Comparison of ENCODE assay signal across 8 cellular contexts in genomic region chr9:136807281-136808074, GRCh38. TPM values are rescaled to one million over a fixed set of nuclear protein-coding genes. Genes with fewer than 3 reads are reported as not detected.
DNase-seq lines count a peak whose midpoint lies in the region; ATAC-seq and TF ChIP-seq lines count a peak whose summit lies in the region.

Gene RABL6 (plus strand): TSS chr9:136807948. CDS start chr9:136808197, 249 bp downstream.

- H3K4me1 Mint-ChIP-seq in neural crest cell, result peaks cover 21% of the 10 kb centered on the region

- peak within 1 kb of the TSS; percentile 91 for H3K27ac ChIP-seq in RWPE1
- peak within 1 kb of the TSS; percentile 71 for H3K27ac ChIP-seq in stomach smooth muscle (ENCODE audit: low read length)

- H3K4me3 ChIP-seq in fibroblast of villous mesenchyme (ENCODE audit: low read depth, low read length), result peak within 1 kb of the TSS; percentile 84
- peak within 1 kb of the TSS; percentile 65 to 87 for H3K4me3 ChIP-seq in stomach smooth muscle (ENCODE audit: low read length in 2 of 2)

- peaks cover 15% of the 10 kb centered on the region for H3K36me3 Mint-ChIP-seq in neural crest cell (ENCODE audit: low read depth)

- H3K9me3 Mint-ChIP-seq in neural crest cell, result no peaks in the 10 kb centered on the region

- ATAC-seq in GM19468 (IDR thresholded peaks at IDR 0.05; ENCODE audit: extremely low read depth, unreplicated experiment), result peak; percentile 41

- H3K4me1 ChIP-seq in stomach smooth muscle (ENCODE audit: control insufficient read depth, insufficient read depth, low read length), result peaks cover 31% of the 10 kb centered on the region

- peak within 1 kb of the TSS; percentile 1 for H3K27ac Mint-ChIP-seq in neural crest cell (ENCODE audit: unreplicated experiment)

- peaks cover under 1% of the 10 kb centered on the region in 2 donors for H3K27me3 ChIP-seq in stomach smooth muscle (ENCODE audit: control insufficient read depth in 1 of 2, insufficient read depth in 2 of 2, low read length in 2 of 2)

- in situ Hi-C loops in Caki2 (cut with HindIII; ENCODE audit: low pct_unique_long_range_greater_than_20kb, low sequenced_read_pairs), result no loop called here

- TF ChIP-seq CTCF in RWPE1 (conservative IDR thresholded peaks at IDR 0.05; ENCODE audit: low read depth) (no peak), fibroblast of villous mesenchyme (IDR thresholded peaks at IDR 0.05; ENCODE audit: insufficient read depth, low read depth, low read length) (no peak), neural crest cell (conservative IDR thresholded peaks at IDR 0.05) (no peak)

- H3K9ac ChIP-seq in stomach smooth muscle (ENCODE audit: low read length in 2 of 2), result peak within 1 kb of the TSS; percentile 70 to 73

- DNase-seq in Caki2 (ENCODE audit: low read depth) (peak; percentile 69), HT1080 (ENCODE audit: low read depth) (peak; percentile 55), RWPE1 (ENCODE audit: low spot score) (peak; percentile 97), fibroblast of villous mesenchyme (ENCODE audit: low read depth) (peak; percentile 73), neural crest cell (ENCODE audit: low read depth, low spot score) (peak; percentile 66)
- DNase-seq in activated effector memory CD4-positive, alpha-beta T cell treated with Interleukin-2 at 50 U/mL for 16 hours, result peak; percentile 80

- POLR2A ChIA-PET in RWPE1 (lab: Yijun Ruan, JAX; ENCODE audit: low non-redundant PET), result interaction anchor here (0.6 to 1.4 kb wide), 3 partner anchors 9 to 15 kb away, joined by 5 to 8 read pairs (median 6); no protein-coding TSS in a partner anchor

- H3K27me3 Mint-ChIP-seq in neural crest cell (ENCODE audit: low read depth), result peaks cover 7% of the 10 kb centered on the region

- no peaks in the 10 kb centered on the region for H3K9me3 ChIP-seq in stomach smooth muscle (ENCODE audit: control insufficient read depth in 2 of 2, low read length in 2 of 2)

- peak within 1 kb of the TSS; percentile 90 for H3K4me3 Mint-ChIP-seq in neural crest cell

- CTCF ChIA-PET in RWPE1 (lab: Yijun Ruan, JAX), result interaction anchor here (0.6 to 3.4 kb wide), 4 partner anchors 15 to 227 kb away, joined by 3 to 16 read pairs (median 4); partner anchors contain the start of gene TMEM141

- peaks cover 6 to 7% of the 10 kb centered on the region in 2 donors for H3K36me3 ChIP-seq in stomach smooth muscle (ENCODE audit: control insufficient read depth in 2 of 2, insufficient read depth in 2 of 2, low read length in 2 of 2)

RNA-seq across cellular contexts. Expression of gene RABL6, which starts in this region (rescaled TPM):
- total RNA-seq in Caki2 (2014; rRNA removed; shearing (Covaris generic); ENCODE audit: low replicate concordance), result 103 and 104 TPM in 2 replicates
- 87.9 and 90.9 TPM in 2 replicates for total RNA-seq in HT1080 (2014; rRNA removed; shearing (Covaris generic))
- 58.6 and 65.0 TPM in 2 replicates for polyA plus RNA-seq in HT1080 (2015; cell fraction: cytosol; rRNA removed)
- 83.3 and 86.8 TPM in 2 replicates for polyA plus RNA-seq in HT1080 (2015; cell fraction: nucleus; rRNA removed)
- total RNA-seq in fibroblast of villous mesenchyme (69.6 and 72.1 TPM in 2 replicates), neural crest cell (191 and 198 TPM in 2 replicates)

Comparison
In these comparisons a context has a peak if more than half of its experiments do, and no peak if none do; other contexts are left out.
1. Peak in every context shown above with its lines: DNase-seq, ATAC-seq, H3K4me3 ChIP-seq and H3K27ac ChIP-seq.